9 cellular contexts compared by ENCODE assay signal in the genomic region with DNA sequence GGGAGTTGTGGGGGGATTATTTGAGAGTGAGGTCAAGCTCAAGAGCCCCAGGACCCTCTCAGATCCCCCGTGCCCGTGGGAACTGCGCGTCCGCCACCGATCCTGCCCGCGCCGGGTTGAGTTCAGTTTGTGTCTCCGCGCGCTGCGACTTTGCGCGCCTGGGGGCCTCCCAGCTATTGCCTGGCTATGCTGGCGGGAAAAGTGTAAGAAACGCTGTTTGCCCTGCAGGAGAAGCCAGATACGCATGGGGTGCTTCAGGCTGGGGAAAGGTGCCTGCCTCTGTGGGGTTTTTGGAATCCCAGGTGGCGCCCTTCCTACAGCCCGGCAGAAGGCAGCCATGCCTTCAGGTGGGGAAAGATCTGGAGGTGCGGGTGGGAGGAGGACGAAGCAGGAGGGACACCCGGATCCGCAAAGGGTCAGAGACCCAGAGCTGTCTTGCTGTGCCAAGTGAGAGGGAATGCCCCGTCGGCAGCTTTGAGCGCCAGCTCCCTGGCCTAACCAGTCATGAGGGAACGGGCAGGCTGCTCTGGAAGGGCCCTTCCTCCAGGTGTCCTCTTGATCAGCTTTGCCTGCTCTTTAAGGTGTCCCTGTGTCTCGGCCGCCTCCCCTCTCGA. TPM values are rescaled to one million over a fixed set of nuclear protein-coding genes. Genes with fewer than 3 reads are reported as not detected.
DNase-seq lines count a peak whose midpoint lies in the region; ATAC-seq and TF ChIP-seq lines count a peak whose summit lies in the region.
"Had no signal": no experiment of that assay in that cellular context is flagged by ENCODE, and none has a peak within 500 bp of the region (broad histone marks: within the 10 kb centered on the region; RNA-seq: fewer than 3 reads in every experiment).

No MANE protein-coding gene starts in this region.

- H3K27me3 ChIP-seq in body of pancreas = no peaks in the 10 kb centered on the region
- H3K27me3 ChIP-seq in lower lobe of right lung (ENCODE audit: low read depth) = no peaks in the 10 kb centered on the region
- no peaks in the 10 kb centered on the region for H3K27me3 ChIP-seq in tibial nerve

- TF ChIP-seq POLR2A in body of pancreas (IDR thresholded peaks at IDR 0.05) = no peak
- TF ChIP-seq POLR2A in tibial nerve (IDR thresholded peaks at IDR 0.05) = no peak

- H3K4me1 ChIP-seq in body of pancreas = peaks cover 45% of the 10 kb centered on the region
- peaks cover 36% of the 10 kb centered on the region for H3K4me1 ChIP-seq in lower lobe of right lung
- H3K4me1 ChIP-seq in tibial nerve = peaks cover 4 to 43% (median 28%) of the 10 kb centered on the region in 4 donors

- WGBS in body of pancreas, 2 donors = 57% methylated on average over 10 to 31 of the region's 31 CpGs
- WGBS in tibial nerve, 2 donors = 39 to 43% methylated on average over 22 to 31 of the region's 31 CpGs

- intact Hi-C loops in body of pancreas (cut with DNase I) = loop anchor here (10.0 kb wide), 1 partner anchor 60 kb away; no protein-coding TSS in a partner anchor
- intact Hi-C loops in lower lobe of right lung (cut with DNase I) = loop anchor here (10.0 kb wide), 1 partner anchor 50 kb away; no protein-coding TSS in a partner anchor

- no peaks in the 10 kb centered on the region for H3K36me3 ChIP-seq in body of pancreas (replicated peaks in 1 of 2; ENCODE audit: insufficient read depth in 1 of 2, low read depth in 2 of 2)
- no peaks in the 10 kb centered on the region for H3K36me3 ChIP-seq in lower lobe of right lung
- H3K36me3 ChIP-seq in tibial nerve = no peaks in the 10 kb centered on the region

- TF ChIP-seq EP300 in tibial nerve (IDR thresholded peaks at IDR 0.05) = no peak

- DNase-seq in activated T-cell treated with anti-CD3 and anti-CD28 coated beads for 24 hours (ENCODE audit: low read depth) = peak; percentile 7
- DNase-seq in activated T-cell treated with anti-CD3 and anti-CD28 coated beads for 4 hours = no peak
- peak in 2 of 4 donors; percentile 13 to 20 for DNase-seq in body of pancreas
- DNase-seq in lower lobe of right lung = no peak
- no peak for DNase-seq in tibial nerve (ENCODE audit: low spot score in 2 of 2)
- no peak for DNase-seq in NCI-H446 treated with DMSO at 0.1 percent for 48 hours (lab: John Stamatoyannopoulos, UW)
- no peak for DNase-seq in NCI-H2107 (lab: John Stamatoyannopoulos, UW)
- DNase-seq in central memory CD4-positive, alpha-beta T cell = no peak

- ATAC-seq in body of pancreas (no peak), lower lobe of right lung (no peak)

- H3K27ac ChIP-seq in body of pancreas = peak overlapping the region; percentile 72 to 94 (median 80)
- peak overlapping the region; percentile 98 for H3K27ac ChIP-seq in lower lobe of right lung
- H3K27ac ChIP-seq in tibial nerve = peak overlapping the region; percentile 95 to 99 (median 96)

- TF ChIP-seq CTCF in body of pancreas (IDR thresholded peaks at IDR 0.05) (no peak), lower lobe of right lung (IDR thresholded peaks at IDR 0.05) (no peak), tibial nerve (IDR thresholded peaks at IDR 0.05) (no peak)

- H3K4me3 ChIP-seq in body of pancreas (peak overlapping the region in 1 of 2 donors; percentile 36), lower lobe of right lung (peak overlapping the region; percentile 56), tibial nerve (peak overlapping the region; percentile 39 to 62 (median 47))

- H3K9me3 ChIP-seq in body of pancreas = no peaks in the 10 kb centered on the region
- H3K9me3 ChIP-seq in lower lobe of right lung = no peaks in the 10 kb centered on the region
- no peaks in the 10 kb centered on the region for H3K9me3 ChIP-seq in tibial nerve

RNA-seq across cellular contexts. Expression of gene TEX44, which starts 22.5 kb away (rescaled TPM):
- total RNA-seq in body of pancreas (not detected), lower lobe of right lung (not detected), tibial nerve (not detected)
- total RNA-seq: activated CD8-positive, alpha-beta memory T cell treated with anti-CD3 and anti-CD28 coated beads for 36 hours had no signal
